1 cellular context compared by ENCODE assay signal in the genomic region with DNA sequence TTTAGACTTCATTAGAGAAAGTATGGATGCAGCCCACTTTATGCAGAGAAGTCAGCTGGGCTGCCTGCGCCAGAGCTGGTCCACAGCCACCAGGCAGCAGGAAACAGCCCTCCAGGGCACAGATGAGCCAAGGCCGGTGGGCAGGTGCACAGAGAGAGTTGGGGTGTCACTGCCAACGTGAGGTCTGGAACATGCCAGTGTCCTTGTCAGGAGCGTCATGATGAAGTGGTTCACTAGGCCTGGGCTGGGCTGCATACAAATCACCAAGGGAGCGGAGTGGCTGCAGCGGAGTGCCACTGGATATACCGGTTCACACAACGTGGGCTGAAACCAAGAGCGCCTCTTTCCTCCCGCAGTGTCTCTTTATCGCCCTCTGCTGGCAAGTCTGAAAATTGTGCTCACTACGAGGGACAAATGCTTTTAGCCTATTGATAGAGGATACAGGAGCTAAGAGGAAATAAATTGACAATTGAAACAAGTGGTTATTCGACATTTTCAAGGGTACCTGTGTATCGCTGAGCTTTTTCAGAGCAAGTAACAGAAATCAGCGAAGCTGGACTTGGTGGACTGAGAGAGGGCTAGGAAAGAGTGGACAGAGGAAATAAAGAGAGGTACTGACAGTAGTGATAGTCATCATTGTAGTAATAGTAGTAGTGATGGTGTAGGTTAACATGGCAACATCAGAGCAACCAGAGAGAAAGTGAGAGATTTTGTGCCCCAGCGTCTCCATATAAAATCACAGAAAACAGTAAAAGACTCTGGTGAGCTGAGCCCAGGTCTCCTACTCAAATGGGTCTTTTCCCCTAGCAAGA.
TF ChIP-seq lines count a peak whose summit lies in the region.

No MANE protein-coding gene starts in this region.

TF ChIP-seq in HCT116, 20 proteins besides CTCF, POLR2A, EP300 and RAD21 (continued from another document):
- TF ChIP-seq, protein P1, sequence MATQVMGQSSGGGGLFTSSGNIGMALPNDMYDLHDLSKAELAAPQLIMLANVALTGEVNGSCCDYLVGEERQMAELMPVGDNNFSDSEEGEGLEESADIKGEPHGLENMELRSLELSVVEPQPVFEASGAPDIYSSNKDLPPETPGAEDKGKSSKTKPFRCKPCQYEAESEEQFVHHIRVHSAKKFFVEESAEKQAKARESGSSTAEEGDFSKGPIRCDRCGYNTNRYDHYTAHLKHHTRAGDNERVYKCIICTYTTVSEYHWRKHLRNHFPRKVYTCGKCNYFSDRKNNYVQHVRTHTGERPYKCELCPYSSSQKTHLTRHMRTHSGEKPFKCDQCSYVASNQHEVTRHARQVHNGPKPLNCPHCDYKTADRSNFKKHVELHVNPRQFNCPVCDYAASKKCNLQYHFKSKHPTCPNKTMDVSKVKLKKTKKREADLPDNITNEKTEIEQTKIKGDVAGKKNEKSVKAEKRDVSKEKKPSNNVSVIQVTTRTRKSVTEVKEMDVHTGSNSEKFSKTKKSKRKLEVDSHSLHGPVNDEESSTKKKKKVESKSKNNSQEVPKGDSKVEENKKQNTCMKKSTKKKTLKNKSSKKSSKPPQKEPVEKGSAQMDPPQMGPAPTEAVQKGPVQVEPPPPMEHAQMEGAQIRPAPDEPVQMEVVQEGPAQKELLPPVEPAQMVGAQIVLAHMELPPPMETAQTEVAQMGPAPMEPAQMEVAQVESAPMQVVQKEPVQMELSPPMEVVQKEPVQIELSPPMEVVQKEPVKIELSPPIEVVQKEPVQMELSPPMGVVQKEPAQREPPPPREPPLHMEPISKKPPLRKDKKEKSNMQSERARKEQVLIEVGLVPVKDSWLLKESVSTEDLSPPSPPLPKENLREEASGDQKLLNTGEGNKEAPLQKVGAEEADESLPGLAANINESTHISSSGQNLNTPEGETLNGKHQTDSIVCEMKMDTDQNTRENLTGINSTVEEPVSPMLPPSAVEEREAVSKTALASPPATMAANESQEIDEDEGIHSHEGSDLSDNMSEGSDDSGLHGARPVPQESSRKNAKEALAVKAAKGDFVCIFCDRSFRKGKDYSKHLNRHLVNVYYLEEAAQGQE (IDR thresholded peaks at IDR 0.05; ENCODE audit: low read depth), result no peak
- TF ChIP-seq SIN3A (IDR thresholded peaks at IDR 0.05; ENCODE audit: low read depth) (no peak), ZNF274 (IDR thresholded peaks at IDR 0.05; ENCODE audit: low read depth, low read length) (no peak), EGR1 (IDR thresholded peaks at IDR 0.05; ENCODE audit: low read depth) (no peak), ZBTB33 (IDR thresholded peaks at IDR 0.05; ENCODE audit: extremely low read depth, insufficient replicate concordance, low read length) (no peak), FOSL1 (IDR thresholded peaks at IDR 0.05; ENCODE audit: low read depth) (no peak), YY1 (IDR thresholded peaks at IDR 0.05; ENCODE audit: extremely low read depth, insufficient replicate concordance, low read depth, low read length) (no peak), EZH2 (IDR thresholded peaks at IDR 0.05) (no peak)
- TF ChIP-seq, protein P2, sequence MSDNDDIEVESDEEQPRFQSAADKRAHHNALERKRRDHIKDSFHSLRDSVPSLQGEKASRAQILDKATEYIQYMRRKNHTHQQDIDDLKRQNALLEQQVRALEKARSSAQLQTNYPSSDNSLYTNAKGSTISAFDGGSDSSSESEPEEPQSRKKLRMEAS (IDR thresholded peaks at IDR 0.05), result no peak
